ENCODE assay signal across 9 cellular contexts in genomic region chr9:94065535-94065961, GRCh38. TPM values are rescaled to one million over a fixed set of nuclear protein-coding genes. Genes with fewer than 3 reads are reported as not detected.
A peak's percentile ranks its signal among the peaks of the same experiment; 100 is the strongest.
DNase-seq lines count a peak whose midpoint lies in the region; ATAC-seq and TF ChIP-seq lines count a peak whose summit lies in the region.
"Had no signal": no experiment of that assay in that cellular context is flagged by ENCODE, and none has a peak within 500 bp of the region (broad histone marks: within the 10 kb centered on the region; RNA-seq: fewer than 3 reads in every experiment).

No MANE protein-coding gene starts in this region.

- TF ChIP-seq CTCF in GM13976 (IDR thresholded peaks at IDR 0.05; ENCODE audit: borderline replicate concordance, control extremely low read depth, extremely low read depth, insufficient read depth, missing control alignments) (peak; percentile 57), adrenal gland (IDR thresholded peaks at IDR 0.05) (peak; percentile 68 to 87 (median 79))

- 12 to 37% (median 25%) methylated on average over 2 of the region's 2 CpGs for WGBS in adrenal gland, 4 donors

- TF ChIP-seq POLR2A in adrenal gland (IDR thresholded peaks at IDR 0.05): no peak

- H3K36me3 ChIP-seq in adrenal gland (replicated peaks in 1 of 2): no peaks in the 10 kb centered on the region

- intact Hi-C loops in adrenal gland (cut with DNase I): loop anchor here (2.0 to 5.0 kb wide), 2 partner anchors 147 kb away; no protein-coding TSS in a partner anchor
- intact Hi-C loops in left cardiac atrium (cut with DNase I): loop anchor here (1.0 to 5.0 kb wide), 2 partner anchors 147 to 148 kb away; no protein-coding TSS in a partner anchor
- intact Hi-C loops in posterior vena cava (cut with DNase I): loop anchor here (2.0 to 5.0 kb wide), 2 partner anchors 147 kb away; no protein-coding TSS in a partner anchor

- in situ Hi-C loops in GM13976 (cut with MboI; ENCODE audit: low sequenced_read_pairs, unreplicated experiment): no loop called here

- H3K27me3 ChIP-seq in adrenal gland: no peaks in the 10 kb centered on the region

- no peak overlapping the region for H3K4me3 ChIP-seq in adrenal gland
- H3K4me3 ChIP-seq: skin epidermis had no signal

- DNase-seq in GM13976 (ENCODE audit: low spot score) (peak; percentile 68), NCI-H1417 (lab: John Stamatoyannopoulos, UW) (peak; percentile 51 to 86 (median 54)), T follicular helper cell (ENCODE audit: low read depth) (peak; percentile 56), adrenal gland (peak; percentile 67 to 91 (median 78)), left cardiac atrium (peak; percentile 79), renal cortical epithelial cell (ENCODE audit: low read depth) (peak; percentile 88), posterior vena cava (ENCODE audit: low spot score) (no peak)

- H3K27ac ChIP-seq in adrenal gland: peak overlapping the region in 3 of 5 donors; percentile 37 to 64 (median 58)

- ATAC-seq in left cardiac atrium (peak; percentile 77 to 87), HG03097 (IDR thresholded peaks at IDR 0.05; ENCODE audit: low FRiP score, unreplicated experiment) (no peak)

- no peaks in the 10 kb centered on the region for H3K9me3 ChIP-seq in adrenal gland (replicated peaks in 1 of 3)

- peaks cover 5 to 7% of the 10 kb centered on the region in 2 donors for H3K4me1 ChIP-seq in adrenal gland (replicated peaks in 1 of 2)

RNA-seq across cellular contexts. Expression of gene PTPDC1, which starts 18.7 kb away (rescaled TPM):
- 10 to 100 TPM in 3 of 8 donors, 1 to 10 TPM in 5; 6.0 to 19.4 (median 8.8) TPM for total RNA-seq in adrenal gland
- 10 to 100 TPM in 1 of 3 donors, 1 to 10 TPM in 2; 5.1 to 11.8 (median 10.0) TPM for polyA plus RNA-seq in adrenal gland
- total RNA-seq in left cardiac atrium: 10 to 100 TPM in 1 of 2 donors, 1 to 10 TPM in 1; 9.2 to 15.6 TPM
- total RNA-seq in renal cortical epithelial cell: 5.6 and 12.5 TPM in 2 replicates
- total RNA-seq in posterior vena cava: 10 to 100 TPM; 11.6 to 13.7 TPM
